ENCODE assay signal across 8 cellular contexts in the genomic region with DNA sequence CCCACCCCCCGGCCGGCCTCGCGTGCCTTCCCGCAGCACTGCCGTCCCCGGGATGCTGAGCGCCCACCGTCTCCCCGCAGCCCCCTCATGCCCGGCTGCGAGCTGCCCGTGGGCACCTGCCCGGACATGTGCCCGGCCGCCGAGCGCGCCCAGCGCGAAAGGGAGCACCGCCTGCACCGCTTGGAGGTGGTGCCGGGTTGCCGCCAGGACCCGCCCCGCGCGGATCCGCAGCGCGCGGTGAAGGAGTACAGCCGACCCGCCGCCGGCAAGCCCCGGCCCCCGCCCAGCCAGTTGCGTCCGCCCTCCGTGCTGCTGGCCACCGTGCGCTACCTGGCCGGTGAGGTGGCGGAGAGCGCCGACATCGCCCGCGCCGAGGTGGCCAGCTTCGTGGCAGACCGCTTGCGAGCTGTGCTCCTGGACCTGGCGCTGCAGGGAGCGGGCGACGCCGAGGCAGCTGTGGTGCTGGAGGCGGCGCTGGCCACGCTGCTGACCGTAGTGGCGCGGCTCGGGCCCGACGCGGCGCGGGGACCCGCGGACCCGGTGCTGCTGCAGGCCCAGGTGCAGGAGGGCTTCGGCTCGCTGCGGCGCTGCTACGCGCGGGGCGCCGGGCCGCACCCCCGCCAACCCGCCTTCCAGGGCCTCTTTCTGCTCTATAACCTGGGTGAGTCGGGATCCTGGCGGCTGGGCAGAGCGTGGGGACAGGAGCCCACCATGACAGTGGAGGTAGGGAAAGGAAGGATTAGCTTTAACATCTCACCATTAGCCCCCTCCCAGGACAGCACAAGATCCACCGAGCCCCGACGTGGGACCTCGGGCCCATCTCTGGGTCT. TPM values are rescaled to one million over a fixed set of nuclear protein-coding genes. Genes with fewer than 3 reads are reported as not detected.
DNase-seq lines count a peak whose midpoint lies in the region; ATAC-seq and TF ChIP-seq lines count a peak whose summit lies in the region.

A gene (plus strand): TSS at position 5 of the 830 bp plus-strand sequence. CDS start 83 bp downstream, at position 88.

- H4K20me1 ChIP-seq in OCI-LY1 (ENCODE audit: insufficient read depth, low read length): no peaks in the 10 kb centered on the region

- peaks cover 24% of the 10 kb centered on the region for H3K36me3 ChIP-seq in OCI-LY1 (ENCODE audit: insufficient read depth, low read length)
- peaks cover 20% of the 10 kb centered on the region for H3K36me3 ChIP-seq in iPS DF 6.9 (ENCODE audit: control insufficient read depth, insufficient read depth, low read length)

- H3K79me2 ChIP-seq in OCI-LY1 (ENCODE audit: insufficient read depth, low read length): no peaks in the 10 kb centered on the region

- H3K27ac Mint-ChIP-seq in CD4-positive, alpha-beta T cell: peak within 1 kb of the TSS; percentile 93

- H3K27me3 Mint-ChIP-seq in CD4-positive, alpha-beta T cell: no peaks in the 10 kb centered on the region

- peaks cover 27% of the 10 kb centered on the region for H3K36me3 Mint-ChIP-seq in CD4-positive, alpha-beta T cell (ENCODE audit: low read depth)

- H3K9me2 ChIP-seq in OCI-LY1 (ENCODE audit: low read depth, low read length): no peaks in the 10 kb centered on the region

- H3K9me3 ChIP-seq in CD4-positive, alpha-beta T cell (ENCODE audit: control insufficient read depth, low read length): no peaks in the 10 kb centered on the region
- H3K9me3 ChIP-seq in OCI-LY1 (ENCODE audit: low read length) (no peaks in the 10 kb centered on the region), iPS DF 6.9 (ENCODE audit: control insufficient read depth, insufficient read depth, low read length) (no peaks in the 10 kb centered on the region)

- intact Hi-C loops in CD4-positive, alpha-beta T cell (cut with DNase I, micrococcal nuclease): loop anchor here in 1 of 2 experiments (1.0 to 2.0 kb wide), 3 partner anchors 14 to 43 kb away; a partner anchor contains a TSS

- H3K9me3 Mint-ChIP-seq in CD4-positive, alpha-beta T cell: no peaks in the 10 kb centered on the region

- H3F3A ChIP-seq in OCI-LY1 (ENCODE audit: insufficient read depth, low read length): no peaks in the 10 kb centered on the region

- H3K4me3 ChIP-seq in OCI-LY1 (ENCODE audit: low read depth, low read length, poor library complexity, severe bottlenecking): peak within 1 kb of the TSS; percentile 80
- peak within 1 kb of the TSS; percentile 87 for H3K4me3 ChIP-seq in iPS DF 6.9 (ENCODE audit: low read length)
- H3K4me3 ChIP-seq in skin epidermis: peak within 1 kb of the TSS; percentile 58 to 91 (median 80)

- WGBS in iPS DF 6.9 (ENCODE audit: insufficient coverage, insufficient read length): no CpG with 5 or more reads among the region's 94 CpGs

- CTCF ChIA-PET in CD4-positive, alpha-beta T cell (lab: Charles Lee): interaction anchor here (0.8 to 2.6 kb wide), 4 partner anchors 13 to 76 kb away, joined by 3 to 20 read pairs (median 5); a partner anchor contains a TSS

- peak; percentile 66 for ATAC-seq in CD4-positive, alpha-beta T cell (ENCODE audit: poor library complexity)
- ATAC-seq in GM19025 (IDR thresholded peaks at IDR 0.05; ENCODE audit: low read depth, unreplicated experiment): peak; percentile 59
- ATAC-seq in HG03108 (IDR thresholded peaks at IDR 0.05; ENCODE audit: unreplicated experiment): peak; percentile 33

- H3K9ac ChIP-seq in OCI-LY1 (ENCODE audit: low read length): peak within 1 kb of the TSS; percentile 72

- H3K27ac ChIP-seq in CD4-positive, alpha-beta T cell (ENCODE audit: low read depth, low read length): peak within 1 kb of the TSS; percentile 56
- H3K27ac ChIP-seq in OCI-LY1 (ENCODE audit: low read depth, low read length, poor library complexity, severe bottlenecking) (peak within 1 kb of the TSS; percentile 85), angular gyrus (ENCODE audit: low read depth, low read length) (peak within 1 kb of the TSS; percentile 96), iPS DF 6.9 (ENCODE audit: low read length) (no peak within 1 kb of the TSS), skin epidermis (peak within 1 kb of the TSS in 20 of 21 experiments; percentile 72 to 97 (median 86))

- H3K4me1 ChIP-seq in OCI-LY1 (ENCODE audit: insufficient read depth, low read length, severe bottlenecking) (peaks cover 25% of the 10 kb centered on the region), iPS DF 6.9 (ENCODE audit: control insufficient read depth, insufficient read depth, low read length) (no peaks in the 10 kb centered on the region)

- no peaks in the 10 kb centered on the region for H3K27me3 ChIP-seq in CD4-positive, alpha-beta T cell (ENCODE audit: control insufficient read depth, insufficient read depth, low read length)
- H3K27me3 ChIP-seq in OCI-LY1 (ENCODE audit: insufficient read depth, low read length) (no peaks in the 10 kb centered on the region), iPS DF 6.9 (ENCODE audit: control insufficient read depth, insufficient read depth, low read length) (no peaks in the 10 kb centered on the region; the same call in 1 of the 2 replicates)

- peak in 5 of 10 experiments; percentile 38 to 60 (median 54) for DNase-seq in CD4-positive, alpha-beta T cell
- DNase-seq in iPS DF 6.9 (ENCODE audit: low read depth, low spot score): no peak
- no peak for DNase-seq in NK-92 treated with Interleukin-12 subunit alpha and Interleukin-12 subunit beta, amount 100 ng/mL, for 24 hours (lab: John Stamatoyannopoulos, UW)

- H3K4me1 Mint-ChIP-seq in CD4-positive, alpha-beta T cell (ENCODE audit: low read depth): peaks cover 21% of the 10 kb centered on the region

- peak within 1 kb of the TSS; percentile 98 for H3K4me3 Mint-ChIP-seq in CD4-positive, alpha-beta T cell

- H2AFZ ChIP-seq in OCI-LY1 (ENCODE audit: low read length): peak within 1 kb of the TSS; percentile 94; the same call in 1 of the 2 replicates

- peak within 1 kb of the TSS; percentile 85 for H3K4me2 ChIP-seq in OCI-LY1 (ENCODE audit: low read length)

- POLR2A ChIA-PET in CD4-positive, alpha-beta T cell (lab: Charles Lee): interaction anchor here (0.6 to 2.3 kb wide), 15 partner anchors 10 to 263 kb away, joined by 3 to 18 read pairs (median 6); a partner anchor contains a TSS

- TF ChIP-seq CTCF in CD4-positive, alpha-beta T cell (IDR thresholded peaks at IDR 0.05): no peak
- no peak for TF ChIP-seq CTCF in OCI-LY1 (IDR thresholded peaks at IDR 0.05; ENCODE audit: low read length)

RNA-seq across cellular contexts. Expression of the gene that starts here (rescaled TPM):
- under 1 TPM; 0.49 to 0.78 TPM for total RNA-seq in CD4-positive, alpha-beta T cell

Comparison
In these comparisons a context has a peak if more than half of its experiments do, and no peak if none do; other contexts are left out.
1. Peak in ATAC-seq and H3K27ac ChIP-seq in CD4-positive, alpha-beta T cell; RNA of the gene not detected or under 1 TPM.